8 cellular contexts compared by ENCODE assay signal in genomic region chr5:14399054-14399657, GRCh38.
DNase-seq lines count a peak whose midpoint lies in the region; ATAC-seq and TF ChIP-seq lines count a peak whose summit lies in the region.

No MANE protein-coding gene starts in this region.

- peak; percentile 68 for TF ChIP-seq RAD21 in neural cell (conservative IDR thresholded peaks at IDR 0.05)

- no peak overlapping the region for H3K27ac ChIP-seq in neural cell (ENCODE audit: low read length)

- no peak for ATAC-seq in GM18873 (IDR thresholded peaks at IDR 0.05; ENCODE audit: low FRiP score, unreplicated experiment)

- H3K4me2 ChIP-seq in neural cell (ENCODE audit: low read length): no peak overlapping the region

- no peak overlapping the region for H3K4me3 ChIP-seq in epithelial cell of proximal tubule (ENCODE audit: low read depth, low read length)
- H3K4me3 ChIP-seq in neural cell (ENCODE audit: low read length): no peak overlapping the region

- no peak overlapping the region for H2AFZ ChIP-seq in neural cell (ENCODE audit: low read depth, low read length)

- H3K9me2 ChIP-seq in neural cell (ENCODE audit: insufficient read depth, low read length): no peaks in the 10 kb centered on the region

- no peak overlapping the region for H3K9ac ChIP-seq in neural cell (ENCODE audit: low read length)

- H4K20me1 ChIP-seq in neural cell (ENCODE audit: insufficient read depth): no peaks in the 10 kb centered on the region

- no peaks in the 10 kb centered on the region for H3K9me3 ChIP-seq in neural cell (ENCODE audit: low read length)

- TF ChIP-seq CTCF in LNCAP (IDR thresholded peaks at IDR 0.05) (peak; percentile 83), epithelial cell of proximal tubule (conservative IDR thresholded peaks at IDR 0.05; ENCODE audit: low read depth, low read length) (peak; percentile 79), neural cell (IDR thresholded peaks at IDR 0.05; ENCODE audit: poor library complexity, severe bottlenecking) (peak; percentile 74)

- DNase-seq in NCI-H1417 (lab: John Stamatoyannopoulos, UW) (peak; percentile 46 to 81 (median 64)), NCI-H1417 treated with DMSO at 0.1 percent for 48 hours (lab: John Stamatoyannopoulos, UW) (no peak), SHP77 treated with DMSO at 0.1 percent for 48 hours (lab: John Stamatoyannopoulos, UW) (peak; percentile 66), epithelial cell of proximal tubule (ENCODE audit: low read depth) (no peak), GOT3 (lab: John Stamatoyannopoulos, UW) (no peak)

- no peaks in the 10 kb centered on the region for H3F3A ChIP-seq in neural cell (ENCODE audit: insufficient read depth, low read length, poor library complexity, severe bottlenecking)

- H3K79me2 ChIP-seq in neural cell (replicated peaks; ENCODE audit: insufficient read depth, low read length): no peaks in the 10 kb centered on the region

- H3K27me3 ChIP-seq in neural cell (ENCODE audit: insufficient read depth, low read depth, low read length): no peaks in the 10 kb centered on the region

- no peak for TF ChIP-seq EP300 in neural cell (conservative IDR thresholded peaks at IDR 0.05; ENCODE audit: poor library complexity, severe bottlenecking)

- H3K36me3 ChIP-seq in neural cell (ENCODE audit: insufficient read depth, low read length): peaks cover 6% of the 10 kb centered on the region

TF ChIP-seq in neural cell, 6 proteins besides CTCF, POLR2A, EP300 and RAD21:
- TF ChIP-seq MXI1 (conservative IDR thresholded peaks at IDR 0.05; ENCODE audit: poor library complexity, severe bottlenecking): no peak
- peak; percentile 81 for TF ChIP-seq SMC3 (conservative IDR thresholded peaks at IDR 0.05; ENCODE audit: poor library complexity)
- no peak for TF ChIP-seq EZH2 (IDR thresholded peaks at IDR 0.05; ENCODE audit: borderline replicate concordance, insufficient read depth, low read length, poor library complexity, severe bottlenecking)
- TF ChIP-seq POLR2AphosphoS5 (IDR thresholded peaks at IDR 0.05): no peak

Comparison
In these comparisons a context has a peak if more than half of its experiments do, and no peak if none do; other contexts are left out.
1. DNase-seq: peak in NCI-H1417 (3 of 3) and SHP77 treated with DMSO at 0.1 percent for 48 hours (single experiment); none in NCI-H1417 treated with DMSO at 0.1 percent for 48 hours (single experiment), epithelial cell of proximal tubule (single experiment) and GOT3 (single experiment).
2. Peak in every context shown above with its lines, with median percentiles within 50 percentile points of each other: CTCF ChIP-seq.